Comparison of ENCODE assay signal across 16 cellular contexts in genomic region chr7:101265622-101266516, GRCh38. TPM values are rescaled to one million over a fixed set of nuclear protein-coding genes. Genes with fewer than 3 reads are reported as not detected.
A peak's percentile ranks its signal among the peaks of the same experiment; 100 is the strongest.
DNase-seq lines count a peak whose midpoint lies in the region; TF ChIP-seq lines count a peak whose summit lies in the region.
"Had no signal": no experiment of that assay in that cellular context is flagged by ENCODE, and none has a peak within 500 bp of the region (broad histone marks: within the 10 kb centered on the region; RNA-seq: fewer than 3 reads in every experiment).

No MANE protein-coding gene starts in this region.

- no peak overlapping the region for H3K4me2 ChIP-seq in neural progenitor cell
- no peak overlapping the region for H3K4me2 ChIP-seq in PC-9

- H3K36me3 Mint-ChIP-seq in neural progenitor cell: no peaks in the 10 kb centered on the region

- H3K9me3 ChIP-seq in neural progenitor cell (ENCODE audit: low read depth) (no peaks in the 10 kb centered on the region), PC-9 (ENCODE audit: insufficient read depth, low read depth) (no peaks in the 10 kb centered on the region)

- H3K4me1 ChIP-seq in neural progenitor cell: no peaks in the 10 kb centered on the region
- no peaks in the 10 kb centered on the region for H3K4me1 ChIP-seq in PC-9 (replicated peaks; ENCODE audit: insufficient read depth)

- no peaks in the 10 kb centered on the region for H3K36me3 ChIP-seq in neural progenitor cell
- H3K36me3 ChIP-seq in PC-9 (ENCODE audit: low read depth): no peaks in the 10 kb centered on the region

- peaks cover 4% of the 10 kb centered on the region for H3K4me1 Mint-ChIP-seq in neural progenitor cell
- H3K4me1 Mint-ChIP-seq: H9 had no signal

- no peaks in the 10 kb centered on the region for H3K9me2 ChIP-seq in PC-9 (ENCODE audit: insufficient read depth)

- no peak overlapping the region for H3K4me3 Mint-ChIP-seq in neural progenitor cell
- H3K4me3 Mint-ChIP-seq: B cell; CD4-positive, alpha-beta T cell; H9 had no signal

- TF ChIP-seq CTCF in neural progenitor cell (IDR thresholded peaks at IDR 0.05) (no peak), PC-9 (conservative IDR thresholded peaks at IDR 0.05) (no peak)

- intact Hi-C loops in PC-9 (cut with micrococcal nuclease; ENCODE audit: unreplicated experiment): no loop called here

- POLR2A ChIA-PET in PC-9 (lab: Charles Lee; ENCODE audit: unreplicated experiment): no interaction called here

- H2AFZ ChIP-seq in neural progenitor cell (replicated peaks) (no peak overlapping the region), PC-9 (no peak overlapping the region)

- H4K20me1 ChIP-seq in neural progenitor cell (ENCODE audit: low read depth) (no peaks in the 10 kb centered on the region), PC-9 (ENCODE audit: insufficient read depth) (no peaks in the 10 kb centered on the region)

- H3K27me3 ChIP-seq in neural progenitor cell (no peaks in the 10 kb centered on the region), PC-9 (ENCODE audit: insufficient read depth, low read depth) (0 out of 2 replicates have a peak, but pooled peaks cover 3% of the 10 kb centered on the region)

- no TSS peak for BruUV-seq in PC-9 (replicated peaks; lab: Mats Ljungman, UMichigan)

- H3K27me3 Mint-ChIP-seq in neural progenitor cell (ENCODE audit: insufficient read depth, low read depth): peaks cover 2% of the 10 kb centered on the region

- no peak overlapping the region for H3K9ac ChIP-seq in neural progenitor cell

- H3F3A ChIP-seq in neural progenitor cell (ENCODE audit: low read depth): no peaks in the 10 kb centered on the region
- no peaks in the 10 kb centered on the region for H3F3A ChIP-seq in PC-9 (ENCODE audit: insufficient read depth, low read depth)

- DNase-seq in MV-4-11 (lab: John Stamatoyannopoulos, UW) (peak; percentile 20), UCSD-AML1 (lab: John Stamatoyannopoulos, UW; ENCODE audit: unreplicated experiment) (peak; percentile 13), amniotic epithelial cell (ENCODE audit: low read depth) (peak; percentile 29), neural progenitor cell (ENCODE audit: low spot score) (no peak), epidermal melanocyte (ENCODE audit: insufficient read length, low spot score) (no peak), PC-9 (no peak)
- DNase-seq in activated CD4-positive, CD25-positive, alpha-beta regulatory T cell (lab: John Stamatoyannopoulos, UW): no peak
- DNase-seq: C1 segment of cervical spinal cord; CD4-positive, alpha-beta T cell; COR-L47; DMS153; DMS79 treated with DMSO at 0.1 percent for 48 hours; EL; GOT3; H9 had no signal

- H3K27ac Mint-ChIP-seq in neural progenitor cell: peak overlapping the region; percentile 8
- H3K27ac Mint-ChIP-seq: B cell; CD4-positive, alpha-beta T cell; H9 had no signal

- H3K27ac ChIP-seq in neural progenitor cell: no peak overlapping the region
- no peak overlapping the region for H3K27ac ChIP-seq in PC-9

- H3K9me3 Mint-ChIP-seq in neural progenitor cell: no peaks in the 10 kb centered on the region
- H3K9me3 Mint-ChIP-seq: CD4-positive, alpha-beta T cell had no signal

- H3K4me3 ChIP-seq in neural progenitor cell (no peak overlapping the region), PC-9 (no peak overlapping the region)

- CTCF ChIA-PET in PC-9 (lab: Charles Lee): no interaction called here

- H3K79me2 ChIP-seq in neural progenitor cell (ENCODE audit: low read depth) (no peaks in the 10 kb centered on the region), PC-9 (ENCODE audit: low read depth) (no peaks in the 10 kb centered on the region)

RNA-seq across cellular contexts. Expression of gene FIS1, which starts 21.0 kb away (rescaled TPM):
- total RNA-seq in neural progenitor cell (ENCODE audit: low replicate concordance) (92.2 and 120 TPM in 2 replicates), PC-9 (2021) (184 and 200 TPM in 2 replicates)

RNA-seq across cellular contexts. Expression of gene CLDN15, which starts 28.3 kb away (rescaled TPM):
- total RNA-seq in neural progenitor cell (ENCODE audit: low replicate concordance) (1.2 and 4.6 TPM in 2 replicates), PC-9 (2021) (16.0 and 17.2 TPM in 2 replicates)

RNA-seq across cellular contexts. Expression of gene ZNHIT1, which starts 47.9 kb away (rescaled TPM):
- total RNA-seq in neural progenitor cell (ENCODE audit: low replicate concordance) (39.1 and 52.9 TPM in 2 replicates), PC-9 (2021) (105 and 110 TPM in 2 replicates)

RNA-seq across cellular contexts. Expression of gene PLOD3, which starts 48.5 kb away (rescaled TPM):
- total RNA-seq in neural progenitor cell (ENCODE audit: low replicate concordance): 9.4 and 19.9 TPM in 2 replicates
- total RNA-seq in PC-9 (2021): 93.2 and 105 TPM in 2 replicates

RNA-seq across cellular contexts. Expression of gene IFT22, which starts 55.7 kb away (rescaled TPM):
- total RNA-seq in neural progenitor cell (ENCODE audit: low replicate concordance): 25.5 and 30.1 TPM in 2 replicates
- total RNA-seq in PC-9 (2021): 47.6 and 53.0 TPM in 2 replicates

Comparison
In these comparisons a context has a peak if more than half of its experiments do, and no peak if none do; other contexts are left out.
1. DNase-seq: peak in MV-4-11 (single experiment), UCSD-AML1 (single experiment) and amniotic epithelial cell (single experiment); none in neural progenitor cell (single experiment), activated CD4-positive, CD25-positive, alpha-beta regulatory T cell (0 of 4), epidermal melanocyte (single experiment) and PC-9 (0 of 2).